ENCODE assay signal across 24 cellular contexts in the genomic region with DNA sequence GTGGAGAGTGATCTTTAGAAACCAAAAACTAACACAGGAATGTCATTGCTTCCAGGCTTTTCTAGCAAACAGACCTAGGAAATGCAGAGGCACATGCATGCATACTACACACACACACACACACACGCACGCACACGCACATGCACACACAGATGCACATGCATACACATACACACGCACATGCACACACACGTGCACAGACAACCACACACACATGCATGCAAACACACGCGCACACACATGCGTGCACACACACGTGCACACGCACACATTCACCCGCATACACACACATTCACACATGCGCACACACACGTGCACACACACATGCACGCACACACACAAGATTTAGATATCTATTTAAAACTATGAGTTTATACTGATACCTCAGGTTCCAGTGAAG.
DNase-seq lines count a peak whose midpoint lies in the region; ATAC-seq, FAIRE-seq and TF ChIP-seq lines count a peak whose summit lies in the region.
"Had no signal": no experiment of that assay in that cellular context is flagged by ENCODE, and none has a peak within 500 bp of the region (broad histone marks: within the 10 kb centered on the region; RNA-seq: fewer than 3 reads in every experiment).

No MANE protein-coding gene starts in this region.

- no peak for DNase-seq in GM12891 (ENCODE audit: insufficient read length, low spot score)
- DNase-seq in HTR-8/SVneo (ENCODE audit: insufficient read length, low spot score): no peak
- DNase-seq in neuronal stem cell (ENCODE audit: low spot score): no peak
- no peak for DNase-seq in stimulated activated CD4-positive, alpha-beta T cell treated with anti-CD3 and anti-CD28 coated beads, Interleukin-4, amount 100 ng/mL, for 24 hours
- DNase-seq in UCSD-AML1 (lab: John Stamatoyannopoulos, UW; ENCODE audit: unreplicated experiment): no peak
- DNase-seq: 8988T; ACHN; AML-193; BE2C; CD4-positive, alpha-beta T cell; CD8-positive, alpha-beta memory T cell; DMS 273 treated with DMSO at 0.1 percent for 48 hours; DMS79; EL; GDM1; GM23248; H9; HFFc6 had no signal

- no peak overlapping the region for H2BK5ac ChIP-seq in neuronal stem cell (ENCODE audit: low read length)

- FAIRE-seq in GM12891 (lab: Jason Lieb, UNC) (peak; percentile 16), HTR-8/SVneo (lab: Jason Lieb, UNC) (peak; percentile 44)
- FAIRE-seq: A549, GM12892, GM19239 had no signal

- no peaks in the 10 kb centered on the region for H3K4me1 ChIP-seq in neuronal stem cell (ENCODE audit: control insufficient read depth in 2 of 2, insufficient read depth in 1 of 2, low read depth in 1 of 2, low read length in 2 of 2)
- H3K4me1 ChIP-seq: A549; BE2C; BLaER1 treated with 17β-estradiol and CSF1 and Interleukin-3, amounts not matched to agents 10 nM and 100 nM had no signal

- peaks cover 0 to 4% of the 10 kb centered on the region in 2 donors for H3K9me3 ChIP-seq in neuronal stem cell (replicated peaks in 1 of 2; ENCODE audit: control insufficient read depth in 2 of 2, insufficient read depth in 1 of 2, low read depth in 1 of 2, low read length in 2 of 2)
- H3K9me3 ChIP-seq: A549, BE2C had no signal

- H3K4me3 ChIP-seq in neuronal stem cell (ENCODE audit: low read length in 2 of 2): peak overlapping the region in 1 of 2 donors; percentile 71
- H3K4me3 ChIP-seq: A549; BLaER1 treated with 17β-estradiol and CSF1 and Interleukin-3, amounts not matched to agents 10 nM and 100 nM; GM23248 had no signal

- H3K14ac ChIP-seq in neuronal stem cell (ENCODE audit: low read length): no peak overlapping the region

- TF ChIP-seq POLR2A in GM12891 (IDR thresholded peaks at IDR 0.05; ENCODE audit: low read depth, low read length): no peak

- H3K27me3 ChIP-seq in neuronal stem cell (ENCODE audit: control insufficient read depth in 3 of 3, insufficient read depth in 3 of 3, low read depth in 1 of 3, low read length in 3 of 3): peaks cover 0 to 2% (median 0%) of the 10 kb centered on the region in 3 experiments
- H3K27me3 ChIP-seq: BE2C; BLaER1 treated with 17β-estradiol and CSF1 and Interleukin-3, amounts not matched to agents 10 nM and 100 nM had no signal

- H3K4ac ChIP-seq in neuronal stem cell (ENCODE audit: low read length): no peak overlapping the region

- H2AFZ ChIP-seq in neuronal stem cell (ENCODE audit: low read length): no peak overlapping the region
- H2AFZ ChIP-seq: GM23248 had no signal

- no peak overlapping the region for H2BK15ac ChIP-seq in neuronal stem cell (ENCODE audit: low read length)

- peaks cover 0 to 2% of the 10 kb centered on the region in 2 donors for H3K36me3 ChIP-seq in neuronal stem cell (replicated peaks in 1 of 2; ENCODE audit: control insufficient read depth in 2 of 2, insufficient read depth in 2 of 2, low read length in 2 of 2)
- H3K36me3 ChIP-seq: BE2C; BLaER1 treated with 17β-estradiol and CSF1 and Interleukin-3, amounts not matched to agents 10 nM and 100 nM had no signal

- H3K23ac ChIP-seq in neuronal stem cell (ENCODE audit: low read depth, low read length, poor library complexity): no peak overlapping the region

- H2BK120ac ChIP-seq in neuronal stem cell (ENCODE audit: low read depth, low read length): no peak overlapping the region

- no peak overlapping the region for H2AK5ac ChIP-seq in neuronal stem cell (ENCODE audit: low read depth, low read length)

- H3K18ac ChIP-seq in neuronal stem cell (ENCODE audit: low read length): peak overlapping the region; percentile 49

- ATAC-seq in GM19023 (IDR thresholded peaks at IDR 0.05; ENCODE audit: unreplicated experiment): no peak
- ATAC-seq: A549, HCT116 had no signal

- no peak overlapping the region for H4K8ac ChIP-seq in neuronal stem cell (ENCODE audit: low read depth, low read length)

- no peak overlapping the region for H4K91ac ChIP-seq in neuronal stem cell (ENCODE audit: low read depth, low read length, poor library complexity)

- WGBS in neuronal stem cell (ENCODE audit: extremely low coverage in 2 of 2, insufficient read length in 2 of 2, insufficient replicate concordance in 1 of 2), 2 donors: no CpG with 5 or more reads among the region's 14 CpGs

- no peaks in the 10 kb centered on the region for H3K79me1 ChIP-seq in neuronal stem cell (ENCODE audit: low read depth, low read length)

- no peak overlapping the region for H2BK12ac ChIP-seq in neuronal stem cell (ENCODE audit: low read length)

- H3K4me2 ChIP-seq in neuronal stem cell (ENCODE audit: insufficient read depth, low read length, poor library complexity, severe bottlenecking): no peak overlapping the region
- H3K4me2 ChIP-seq: A549; BLaER1 treated with 17β-estradiol and CSF1 and Interleukin-3, amounts not matched to agents 10 nM and 100 nM had no signal

- H3K27ac ChIP-seq in neuronal stem cell (replicated peaks; ENCODE audit: low read length): no peak overlapping the region
- H3K27ac ChIP-seq: A549; BLaER1 treated with 17β-estradiol and CSF1 and Interleukin-3, amounts not matched to agents 10 nM and 100 nM; GM23248 had no signal

- H3K9ac ChIP-seq in neuronal stem cell (ENCODE audit: low read depth, low read length, poor library complexity): peak overlapping the region; percentile 81
- H3K9ac ChIP-seq: BLaER1 treated with 17β-estradiol and CSF1 and Interleukin-3, amounts not matched to agents 10 nM and 100 nM; GM23248 had no signal

TF ChIP-seq in GM12891, 5 proteins besides CTCF, POLR2A, EP300 and RAD21:
- TF ChIP-seq SPI1 (IDR thresholded peaks at IDR 0.05; ENCODE audit: low read depth, low read length): no peak
- no peak for TF ChIP-seq POLR2AphosphoS5 (IDR thresholded peaks at IDR 0.05; ENCODE audit: low read depth, low read length)
- TF ChIP-seq TAF1 (IDR thresholded peaks at IDR 0.05; ENCODE audit: low read depth, low read length): no peak
- TF ChIP-seq POU2F2 (IDR thresholded peaks at IDR 0.05; ENCODE audit: low read depth, low read length): no peak
- TF ChIP-seq PAX5 (IDR thresholded peaks at IDR 0.05; ENCODE audit: insufficient read depth, low read length, severe bottlenecking): no peak
TF ChIP-seq in GM12891: peak in this region for 0.
